10 cellular contexts compared by ENCODE assay signal in the genomic region with DNA sequence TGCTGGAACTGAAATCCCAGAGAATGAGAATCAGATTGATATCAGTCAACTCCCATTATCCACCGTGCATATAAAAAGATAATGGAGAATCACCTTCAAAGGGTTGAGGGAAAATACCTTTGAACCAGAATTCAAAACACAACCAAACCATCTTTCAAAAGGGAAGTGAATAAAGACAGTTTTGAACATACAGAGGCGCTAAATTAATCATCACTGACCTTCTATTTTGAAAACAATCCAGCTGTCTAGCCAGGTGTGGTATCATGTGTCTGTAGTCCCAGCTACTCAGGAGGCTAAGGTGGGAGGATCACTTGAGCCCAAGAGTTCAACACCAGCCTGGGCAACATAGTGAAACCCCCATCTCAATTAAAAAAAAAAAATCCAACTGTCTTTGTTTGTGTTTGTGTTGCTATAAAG.
A peak's percentile ranks its signal among the peaks of the same experiment; 100 is the strongest.
DNase-seq lines count a peak whose midpoint lies in the region; ATAC-seq lines count a peak whose summit lies in the region.
"Had no signal": no experiment of that assay in that cellular context is flagged by ENCODE, and none has a peak within 500 bp of the region (broad histone marks: within the 10 kb centered on the region; RNA-seq: fewer than 3 reads in every experiment).

No MANE protein-coding gene starts in this region.

- peaks cover 7 to 55% of the 10 kb centered on the region in 2 donors for H3K4me1 ChIP-seq in naive thymus-derived CD4-positive, alpha-beta T cell (ENCODE audit: control insufficient read depth in 2 of 2, insufficient read depth in 2 of 2, low read length in 2 of 2)
- H3K4me1 ChIP-seq in GM23248 (ENCODE audit: insufficient read depth) (no peaks in the 10 kb centered on the region), SJCRH30 (no peaks in the 10 kb centered on the region)

- peak overlapping the region; percentile 71 for H3K27ac Mint-ChIP-seq in activated T-cell treated with anti-CD3 and anti-CD28 coated beads, Interleukin-2, amount 50 U/mL, for 72 hours
- H3K27ac Mint-ChIP-seq in naive thymus-derived CD4-positive, alpha-beta T cell, result peak overlapping the region in 8 of 9 donors; percentile 20 to 89 (median 81)

- POLR2A ChIA-PET in naive thymus-derived CD4-positive, alpha-beta T cell (lab: Charles Lee), result interaction anchor here (0.5 to 1.2 kb wide), 5 partner anchors 9 to 119 kb away, joined by 3 to 4 read pairs (median 3); no protein-coding TSS in a partner anchor

- H3K4me3 Mint-ChIP-seq in activated T-cell treated with anti-CD3 and anti-CD28 coated beads, Interleukin-2, amount 50 U/mL, for 72 hours, result peak overlapping the region; percentile 39 to 56
- H3K4me3 Mint-ChIP-seq in naive thymus-derived CD4-positive, alpha-beta T cell, result peak overlapping the region in 7 of 10 donors; percentile 5 to 58 (median 43)

- peaks cover 2 to 4% of the 10 kb centered on the region in 2 donors for H3K36me3 Mint-ChIP-seq in activated T-cell treated with anti-CD3 and anti-CD28 coated beads, Interleukin-2, amount 50 U/mL, for 72 hours (ENCODE audit: insufficient read depth in 2 of 2)
- H3K36me3 Mint-ChIP-seq in naive thymus-derived CD4-positive, alpha-beta T cell, result peaks cover 1 to 44% (median 32%) of the 10 kb centered on the region in 5 donors

- H3K9me3 ChIP-seq in naive thymus-derived CD4-positive, alpha-beta T cell (ENCODE audit: control insufficient read depth in 2 of 3, low read length in 3 of 3), result no peaks in the 10 kb centered on the region
- H3K9me3 ChIP-seq in GM23248 (ENCODE audit: low read depth) (no peaks in the 10 kb centered on the region), SJCRH30 (replicated peaks) (no peaks in the 10 kb centered on the region)

- intact Hi-C loops in naive thymus-derived CD4-positive, alpha-beta T cell (cut with micrococcal nuclease), result loop anchor here (1.0 to 5.0 kb wide), 3 partner anchors 9 to 40 kb away; no protein-coding TSS in a partner anchor

- no peaks in the 10 kb centered on the region for H3K79me2 ChIP-seq in GM23248 (ENCODE audit: insufficient read depth)

- no peak overlapping the region for H3K4me2 ChIP-seq in GM23248 (ENCODE audit: unreplicated experiment)

- no peak overlapping the region for H3K4me3 ChIP-seq in naive thymus-derived CD4-positive, alpha-beta T cell (ENCODE audit: low read length)
- H3K4me3 ChIP-seq in GM23248 (no peak overlapping the region), SJCRH30 (no peak overlapping the region)

- in situ Hi-C loops in GM23248 (cut with MboI), result no loop called here

- H3F3A ChIP-seq in GM23248 (ENCODE audit: insufficient read depth), result no peaks in the 10 kb centered on the region

- no peak overlapping the region for H3K9ac ChIP-seq in GM23248

- peak overlapping the region; percentile 12 for H3K27ac ChIP-seq in naive thymus-derived CD4-positive, alpha-beta T cell (ENCODE audit: low read depth, low read length)
- no peak overlapping the region for H3K27ac ChIP-seq in GM23248
- no peak overlapping the region for H3K27ac ChIP-seq in SJCRH30

- H3K9me3 Mint-ChIP-seq in activated T-cell treated with anti-CD3 and anti-CD28 coated beads, Interleukin-2, amount 50 U/mL, for 72 hours, result no peaks in the 10 kb centered on the region
- H3K9me3 Mint-ChIP-seq in naive thymus-derived CD4-positive, alpha-beta T cell, result peaks cover 0 to 4% (median 0%) of the 10 kb centered on the region in 11 donors

- peaks cover 48% of the 10 kb centered on the region for H3K4me1 Mint-ChIP-seq in activated T-cell treated with anti-CD3 and anti-CD28 coated beads, Interleukin-2, amount 50 U/mL, for 72 hours (ENCODE audit: low read depth)
- H3K4me1 Mint-ChIP-seq in naive thymus-derived CD4-positive, alpha-beta T cell, result peaks cover 22 to 92% (median 61%) of the 10 kb centered on the region in 7 donors

- 66 to 67% methylated on average over 2 of the region's 2 CpGs for WGBS in GM23248 (ENCODE audit: low coverage in 1 of 2, low lambda C conversion rate in 2 of 2, missing lambda C conversion rate in 2 of 2), 2 experiments

- H4K20me1 ChIP-seq in GM23248 (ENCODE audit: insufficient read depth), result no peaks in the 10 kb centered on the region

- H3K9me2 ChIP-seq in GM23248 (ENCODE audit: insufficient read depth), result no peaks in the 10 kb centered on the region

- peak; percentile 86 to 89 for ATAC-seq in activated T-cell treated with anti-CD3 and anti-CD28 coated beads, Interleukin-2, amount 50 U/mL, for 72 hours (replicated peaks in 1 of 2)
- ATAC-seq in GM21528 (IDR thresholded peaks at IDR 0.05; ENCODE audit: low FRiP score, unreplicated experiment), result peak; percentile 91
- ATAC-seq in HG03342 (IDR thresholded peaks at IDR 0.05; ENCODE audit: unreplicated experiment), result peak; percentile 93
- no peak for ATAC-seq in naive thymus-derived CD4-positive, alpha-beta T cell

- H3K27me3 Mint-ChIP-seq in activated T-cell treated with anti-CD3 and anti-CD28 coated beads, Interleukin-2, amount 50 U/mL, for 72 hours (ENCODE audit: low read depth), result no peaks in the 10 kb centered on the region
- H3K27me3 Mint-ChIP-seq in naive thymus-derived CD4-positive, alpha-beta T cell, result no peaks in the 10 kb centered on the region

- no peak overlapping the region for H2AFZ ChIP-seq in GM23248

- DNase-seq in activated T-cell treated with anti-CD3 and anti-CD28 coated beads, Interleukin-2, amount 50 U/mL, for 72 hours, result peak in 1 of 2 donors; percentile 47
- DNase-seq in activated T-cell treated with anti-CD3 and anti-CD28 coated beads, Interleukin-2, amount 50 U/mL, for 48 hours, result no peak
- no peak for DNase-seq in naive thymus-derived CD4-positive, alpha-beta T cell
- no peak for DNase-seq in inferior parietal cortex (ENCODE audit: extremely low spot score)
- no peak for DNase-seq in GM23248
- DNase-seq in SJCRH30, result no peak
- DNase-seq: amniotic stem cell, NCI-H1436 had no signal

- no peaks in the 10 kb centered on the region for H3K27me3 ChIP-seq in naive thymus-derived CD4-positive, alpha-beta T cell (ENCODE audit: control insufficient read depth in 2 of 2, insufficient read depth in 2 of 2, low read length in 2 of 2)
- H3K27me3 ChIP-seq in GM23248 (replicated peaks; ENCODE audit: insufficient read depth), result no peaks in the 10 kb centered on the region
- H3K27me3 ChIP-seq in SJCRH30, result no peaks in the 10 kb centered on the region

- CTCF ChIA-PET in naive thymus-derived CD4-positive, alpha-beta T cell (lab: Charles Lee), result interaction anchor here (0.8 to 2.1 kb wide), 3 partner anchors 35 to 109 kb away, joined by 3 to 5 read pairs (median 3); no protein-coding TSS in a partner anchor

- peaks cover 0 to 8% (median under 1%) of the 10 kb centered on the region in 3 experiments for H3K36me3 ChIP-seq in naive thymus-derived CD4-positive, alpha-beta T cell (ENCODE audit: control insufficient read depth in 2 of 3, insufficient read depth in 3 of 3, low read length in 3 of 3)
- no peaks in the 10 kb centered on the region for H3K36me3 ChIP-seq in GM23248 (ENCODE audit: low read depth)
- H3K36me3 ChIP-seq in SJCRH30, result no peaks in the 10 kb centered on the region
